1 cellular context compared by ENCODE assay signal in the genomic region with DNA sequence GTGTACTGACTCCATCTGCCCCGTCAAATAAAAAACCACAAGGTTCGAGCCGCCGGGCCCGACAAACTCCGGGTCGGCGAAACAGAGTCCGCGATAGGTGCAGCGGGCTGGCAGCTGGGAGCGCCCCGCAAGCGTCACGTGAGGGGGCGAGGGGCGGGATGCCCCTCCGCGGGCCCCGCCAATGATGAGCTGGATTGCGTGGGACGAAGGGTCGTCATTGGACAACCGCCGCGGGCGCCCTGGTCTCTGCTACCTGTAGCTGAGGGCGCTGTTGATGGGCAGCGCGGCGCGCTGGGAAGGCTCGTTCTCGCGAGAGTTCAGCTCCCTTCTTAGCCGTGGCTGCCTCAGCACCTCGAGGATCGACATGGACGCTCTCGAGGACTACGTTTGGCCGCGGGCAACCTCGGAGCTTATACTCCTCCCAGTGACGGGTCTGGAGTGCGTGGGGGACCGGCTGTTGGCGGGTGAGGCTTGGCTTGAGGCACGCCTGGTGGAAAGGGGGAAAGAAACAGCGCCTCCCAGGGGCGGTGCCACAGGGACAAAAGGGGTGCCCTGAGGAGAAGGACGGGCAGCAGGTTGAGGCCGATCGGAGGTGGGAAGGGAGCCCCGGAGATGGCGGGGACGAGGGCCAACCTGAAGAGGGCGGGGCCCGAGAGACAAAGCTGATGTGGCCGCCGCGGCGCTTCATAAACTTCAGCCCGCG.
TF ChIP-seq lines count a peak whose summit lies in the region.

A gene with protein sequence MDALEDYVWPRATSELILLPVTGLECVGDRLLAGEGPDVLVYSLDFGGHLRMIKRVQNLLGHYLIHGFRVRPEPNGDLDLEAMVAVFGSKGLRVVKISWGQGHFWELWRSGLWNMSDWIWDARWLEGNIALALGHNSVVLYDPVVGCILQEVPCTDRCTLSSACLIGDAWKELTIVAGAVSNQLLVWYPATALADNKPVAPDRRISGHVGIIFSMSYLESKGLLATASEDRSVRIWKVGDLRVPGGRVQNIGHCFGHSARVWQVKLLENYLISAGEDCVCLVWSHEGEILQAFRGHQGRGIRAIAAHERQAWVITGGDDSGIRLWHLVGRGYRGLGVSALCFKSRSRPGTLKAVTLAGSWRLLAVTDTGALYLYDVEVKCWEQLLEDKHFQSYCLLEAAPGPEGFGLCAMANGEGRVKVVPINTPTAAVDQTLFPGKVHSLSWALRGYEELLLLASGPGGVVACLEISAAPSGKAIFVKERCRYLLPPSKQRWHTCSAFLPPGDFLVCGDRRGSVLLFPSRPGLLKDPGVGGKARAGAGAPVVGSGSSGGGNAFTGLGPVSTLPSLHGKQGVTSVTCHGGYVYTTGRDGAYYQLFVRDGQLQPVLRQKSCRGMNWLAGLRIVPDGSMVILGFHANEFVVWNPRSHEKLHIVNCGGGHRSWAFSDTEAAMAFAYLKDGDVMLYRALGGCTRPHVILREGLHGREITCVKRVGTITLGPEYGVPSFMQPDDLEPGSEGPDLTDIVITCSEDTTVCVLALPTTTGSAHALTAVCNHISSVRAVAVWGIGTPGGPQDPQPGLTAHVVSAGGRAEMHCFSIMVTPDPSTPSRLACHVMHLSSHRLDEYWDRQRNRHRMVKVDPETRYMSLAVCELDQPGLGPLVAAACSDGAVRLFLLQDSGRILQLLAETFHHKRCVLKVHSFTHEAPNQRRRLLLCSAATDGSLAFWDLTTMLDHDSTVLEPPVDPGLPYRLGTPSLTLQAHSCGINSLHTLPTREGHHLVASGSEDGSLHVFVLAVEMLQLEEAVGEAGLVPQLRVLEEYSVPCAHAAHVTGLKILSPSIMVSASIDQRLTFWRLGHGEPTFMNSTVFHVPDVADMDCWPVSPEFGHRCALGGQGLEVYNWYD (plus strand): TSS at position 324 of the 703 bp plus-strand sequence. CDS start 41 bp downstream, at position 365.

TF ChIP-seq in GM12878, 131 proteins besides CTCF, POLR2A, EP300 and RAD21 (continued from another document and continues in another):
- 0 out of 2 replicates have a peak, but pooled peaks have one; percentile 46 for TF ChIP-seq SIN3A (IDR thresholded peaks at IDR 0.05; ENCODE audit: low read depth, low read length)
- TF ChIP-seq MYC (IDR thresholded peaks at IDR 0.05; ENCODE audit: insufficient read depth, insufficient read length, insufficient replicate concordance, low read length, severe bottlenecking): no peak
- TF ChIP-seq, protein P1, sequence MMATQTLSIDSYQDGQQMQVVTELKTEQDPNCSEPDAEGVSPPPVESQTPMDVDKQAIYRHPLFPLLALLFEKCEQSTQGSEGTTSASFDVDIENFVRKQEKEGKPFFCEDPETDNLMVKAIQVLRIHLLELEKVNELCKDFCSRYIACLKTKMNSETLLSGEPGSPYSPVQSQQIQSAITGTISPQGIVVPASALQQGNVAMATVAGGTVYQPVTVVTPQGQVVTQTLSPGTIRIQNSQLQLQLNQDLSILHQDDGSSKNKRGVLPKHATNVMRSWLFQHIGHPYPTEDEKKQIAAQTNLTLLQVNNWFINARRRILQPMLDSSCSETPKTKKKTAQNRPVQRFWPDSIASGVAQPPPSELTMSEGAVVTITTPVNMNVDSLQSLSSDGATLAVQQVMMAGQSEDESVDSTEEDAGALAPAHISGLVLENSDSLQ (IDR thresholded peaks at IDR 0.05): peak; percentile 97
- TF ChIP-seq TARDBP (IDR thresholded peaks at IDR 0.05; ENCODE audit: borderline replicate concordance): peak; percentile 54; the same call in 1 of the 2 replicates
- no peak for TF ChIP-seq SRF (IDR thresholded peaks at IDR 0.05; ENCODE audit: low read depth in 2 of 2, low read length in 2 of 2)
- TF ChIP-seq TCF7 (IDR thresholded peaks at IDR 0.05; ENCODE audit: borderline replicate concordance): no peak
- peak; percentile 66 for TF ChIP-seq NFYA (IDR thresholded peaks at IDR 0.05; ENCODE audit: borderline replicate concordance, low read depth, low read length)
- TF ChIP-seq ZNF622 (IDR thresholded peaks at IDR 0.05): no peak
- peak; percentile 86 for TF ChIP-seq LARP7 (IDR thresholded peaks at IDR 0.05)
- peak; percentile 62 for TF ChIP-seq IKZF1 (conservative IDR thresholded peaks at IDR 0.05)
- TF ChIP-seq, protein P2, sequence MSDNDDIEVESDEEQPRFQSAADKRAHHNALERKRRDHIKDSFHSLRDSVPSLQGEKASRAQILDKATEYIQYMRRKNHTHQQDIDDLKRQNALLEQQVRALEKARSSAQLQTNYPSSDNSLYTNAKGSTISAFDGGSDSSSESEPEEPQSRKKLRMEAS (IDR thresholded peaks at IDR 0.05; ENCODE audit: low read depth, low read length): peak; percentile 93
- TF ChIP-seq MXI1 (IDR thresholded peaks at IDR 0.05; ENCODE audit: low read depth, low read length): peak; percentile 86
- no peak; the same call in 1 of the 2 replicates for TF ChIP-seq GATAD2B (conservative IDR thresholded peaks at IDR 0.05; ENCODE audit: low read depth)
- TF ChIP-seq PAX8 (IDR thresholded peaks at IDR 0.05): no peak
- TF ChIP-seq, protein P3, sequence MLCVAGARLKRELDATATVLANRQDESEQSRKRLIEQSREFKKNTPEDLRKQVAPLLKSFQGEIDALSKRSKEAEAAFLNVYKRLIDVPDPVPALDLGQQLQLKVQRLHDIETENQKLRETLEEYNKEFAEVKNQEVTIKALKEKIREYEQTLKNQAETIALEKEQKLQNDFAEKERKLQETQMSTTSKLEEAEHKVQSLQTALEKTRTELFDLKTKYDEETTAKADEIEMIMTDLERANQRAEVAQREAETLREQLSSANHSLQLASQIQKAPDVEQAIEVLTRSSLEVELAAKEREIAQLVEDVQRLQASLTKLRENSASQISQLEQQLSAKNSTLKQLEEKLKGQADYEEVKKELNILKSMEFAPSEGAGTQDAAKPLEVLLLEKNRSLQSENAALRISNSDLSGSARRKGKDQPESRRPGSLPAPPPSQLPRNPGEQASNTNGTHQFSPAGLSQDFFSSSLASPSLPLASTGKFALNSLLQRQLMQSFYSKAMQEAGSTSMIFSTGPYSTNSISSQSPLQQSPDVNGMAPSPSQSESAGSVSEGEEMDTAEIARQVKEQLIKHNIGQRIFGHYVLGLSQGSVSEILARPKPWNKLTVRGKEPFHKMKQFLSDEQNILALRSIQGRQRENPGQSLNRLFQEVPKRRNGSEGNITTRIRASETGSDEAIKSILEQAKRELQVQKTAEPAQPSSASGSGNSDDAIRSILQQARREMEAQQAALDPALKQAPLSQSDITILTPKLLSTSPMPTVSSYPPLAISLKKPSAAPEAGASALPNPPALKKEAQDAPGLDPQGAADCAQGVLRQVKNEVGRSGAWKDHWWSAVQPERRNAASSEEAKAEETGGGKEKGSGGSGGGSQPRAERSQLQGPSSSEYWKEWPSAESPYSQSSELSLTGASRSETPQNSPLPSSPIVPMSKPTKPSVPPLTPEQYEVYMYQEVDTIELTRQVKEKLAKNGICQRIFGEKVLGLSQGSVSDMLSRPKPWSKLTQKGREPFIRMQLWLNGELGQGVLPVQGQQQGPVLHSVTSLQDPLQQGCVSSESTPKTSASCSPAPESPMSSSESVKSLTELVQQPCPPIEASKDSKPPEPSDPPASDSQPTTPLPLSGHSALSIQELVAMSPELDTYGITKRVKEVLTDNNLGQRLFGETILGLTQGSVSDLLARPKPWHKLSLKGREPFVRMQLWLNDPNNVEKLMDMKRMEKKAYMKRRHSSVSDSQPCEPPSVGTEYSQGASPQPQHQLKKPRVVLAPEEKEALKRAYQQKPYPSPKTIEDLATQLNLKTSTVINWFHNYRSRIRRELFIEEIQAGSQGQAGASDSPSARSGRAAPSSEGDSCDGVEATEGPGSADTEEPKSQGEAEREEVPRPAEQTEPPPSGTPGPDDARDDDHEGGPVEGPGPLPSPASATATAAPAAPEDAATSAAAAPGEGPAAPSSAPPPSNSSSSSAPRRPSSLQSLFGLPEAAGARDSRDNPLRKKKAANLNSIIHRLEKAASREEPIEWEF (IDR thresholded peaks at IDR 0.05; ENCODE audit: insufficient replicate concordance, low read depth, low read length): no peak
- TF ChIP-seq RB1 (IDR thresholded peaks at IDR 0.05; ENCODE audit: borderline replicate concordance): 0 out of 2 replicates have a peak, but pooled peaks have one; percentile 42
- TF ChIP-seq SPI1 (IDR thresholded peaks at IDR 0.05; ENCODE audit: borderline replicate concordance, insufficient read depth, low read depth, low read length): no peak
- TF ChIP-seq, protein P4, sequence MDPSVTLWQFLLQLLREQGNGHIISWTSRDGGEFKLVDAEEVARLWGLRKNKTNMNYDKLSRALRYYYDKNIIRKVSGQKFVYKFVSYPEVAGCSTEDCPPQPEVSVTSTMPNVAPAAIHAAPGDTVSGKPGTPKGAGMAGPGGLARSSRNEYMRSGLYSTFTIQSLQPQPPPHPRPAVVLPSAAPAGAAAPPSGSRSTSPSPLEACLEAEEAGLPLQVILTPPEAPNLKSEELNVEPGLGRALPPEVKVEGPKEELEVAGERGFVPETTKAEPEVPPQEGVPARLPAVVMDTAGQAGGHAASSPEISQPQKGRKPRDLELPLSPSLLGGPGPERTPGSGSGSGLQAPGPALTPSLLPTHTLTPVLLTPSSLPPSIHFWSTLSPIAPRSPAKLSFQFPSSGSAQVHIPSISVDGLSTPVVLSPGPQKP (IDR thresholded peaks at IDR 0.05; ENCODE audit: low read depth, low read length): 0 out of 2 replicates have a peak, but pooled peaks have one; percentile 20
- TF ChIP-seq, protein P5, sequence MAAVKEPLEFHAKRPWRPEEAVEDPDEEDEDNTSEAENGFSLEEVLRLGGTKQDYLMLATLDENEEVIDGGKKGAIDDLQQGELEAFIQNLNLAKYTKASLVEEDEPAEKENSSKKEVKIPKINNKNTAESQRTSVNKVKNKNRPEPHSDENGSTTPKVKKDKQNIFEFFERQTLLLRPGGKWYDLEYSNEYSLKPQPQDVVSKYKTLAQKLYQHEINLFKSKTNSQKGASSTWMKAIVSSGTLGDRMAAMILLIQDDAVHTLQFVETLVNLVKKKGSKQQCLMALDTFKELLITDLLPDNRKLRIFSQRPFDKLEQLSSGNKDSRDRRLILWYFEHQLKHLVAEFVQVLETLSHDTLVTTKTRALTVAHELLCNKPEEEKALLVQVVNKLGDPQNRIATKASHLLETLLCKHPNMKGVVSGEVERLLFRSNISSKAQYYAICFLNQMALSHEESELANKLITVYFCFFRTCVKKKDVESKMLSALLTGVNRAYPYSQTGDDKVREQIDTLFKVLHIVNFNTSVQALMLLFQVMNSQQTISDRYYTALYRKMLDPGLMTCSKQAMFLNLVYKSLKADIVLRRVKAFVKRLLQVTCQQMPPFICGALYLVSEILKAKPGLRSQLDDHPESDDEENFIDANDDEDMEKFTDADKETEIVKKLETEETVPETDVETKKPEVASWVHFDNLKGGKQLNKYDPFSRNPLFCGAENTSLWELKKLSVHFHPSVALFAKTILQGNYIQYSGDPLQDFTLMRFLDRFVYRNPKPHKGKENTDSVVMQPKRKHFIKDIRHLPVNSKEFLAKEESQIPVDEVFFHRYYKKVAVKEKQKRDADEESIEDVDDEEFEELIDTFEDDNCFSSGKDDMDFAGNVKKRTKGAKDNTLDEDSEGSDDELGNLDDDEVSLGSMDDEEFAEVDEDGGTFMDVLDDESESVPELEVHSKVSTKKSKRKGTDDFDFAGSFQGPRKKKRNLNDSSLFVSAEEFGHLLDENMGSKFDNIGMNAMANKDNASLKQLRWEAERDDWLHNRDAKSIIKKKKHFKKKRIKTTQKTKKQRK (IDR thresholded peaks at IDR 0.05; ENCODE audit: low read depth, low read length): peak; percentile 50; the same call in 1 of the 2 replicates
- TF ChIP-seq BACH1 (IDR thresholded peaks at IDR 0.05; ENCODE audit: borderline replicate concordance): peak; percentile 25; the same call in 1 of the 2 replicates
- TF ChIP-seq, protein P6, sequence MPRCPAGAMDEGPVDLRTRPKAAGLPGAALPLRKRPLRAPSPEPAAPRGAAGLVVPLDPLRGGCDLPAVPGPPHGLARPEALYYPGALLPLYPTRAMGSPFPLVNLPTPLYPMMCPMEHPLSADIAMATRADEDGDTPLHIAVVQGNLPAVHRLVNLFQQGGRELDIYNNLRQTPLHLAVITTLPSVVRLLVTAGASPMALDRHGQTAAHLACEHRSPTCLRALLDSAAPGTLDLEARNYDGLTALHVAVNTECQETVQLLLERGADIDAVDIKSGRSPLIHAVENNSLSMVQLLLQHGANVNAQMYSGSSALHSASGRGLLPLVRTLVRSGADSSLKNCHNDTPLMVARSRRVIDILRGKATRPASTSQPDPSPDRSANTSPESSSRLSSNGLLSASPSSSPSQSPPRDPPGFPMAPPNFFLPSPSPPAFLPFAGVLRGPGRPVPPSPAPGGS (IDR thresholded peaks at IDR 0.05; ENCODE audit: borderline replicate concordance, insufficient read depth, low read depth, low read length, poor library complexity, severe bottlenecking): peak; percentile 90
- TF ChIP-seq, protein P7, sequence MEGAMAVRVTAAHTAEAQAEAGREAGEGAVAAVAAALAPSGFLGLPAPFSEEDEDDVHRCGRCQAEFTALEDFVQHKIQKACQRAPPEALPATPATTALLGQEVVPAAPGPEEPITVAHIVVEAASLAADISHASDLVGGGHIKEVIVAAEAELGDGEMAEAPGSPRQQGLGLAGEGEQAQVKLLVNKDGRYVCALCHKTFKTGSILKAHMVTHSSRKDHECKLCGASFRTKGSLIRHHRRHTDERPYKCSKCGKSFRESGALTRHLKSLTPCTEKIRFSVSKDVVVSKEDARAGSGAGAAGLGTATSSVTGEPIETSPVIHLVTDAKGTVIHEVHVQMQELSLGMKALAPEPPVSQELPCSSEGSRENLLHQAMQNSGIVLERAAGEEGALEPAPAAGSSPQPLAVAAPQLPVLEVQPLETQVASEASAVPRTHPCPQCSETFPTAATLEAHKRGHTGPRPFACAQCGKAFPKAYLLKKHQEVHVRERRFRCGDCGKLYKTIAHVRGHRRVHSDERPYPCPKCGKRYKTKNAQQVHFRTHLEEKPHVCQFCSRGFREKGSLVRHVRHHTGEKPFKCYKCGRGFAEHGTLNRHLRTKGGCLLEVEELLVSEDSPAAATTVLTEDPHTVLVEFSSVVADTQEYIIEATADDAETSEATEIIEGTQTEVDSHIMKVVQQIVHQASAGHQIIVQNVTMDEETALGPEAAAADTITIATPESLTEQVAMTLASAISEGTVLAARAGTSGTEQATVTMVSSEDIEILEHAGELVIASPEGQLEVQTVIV (IDR thresholded peaks at IDR 0.05; ENCODE audit: borderline replicate concordance, partially characterized antibody): no peak
- TF ChIP-seq, protein P8, sequence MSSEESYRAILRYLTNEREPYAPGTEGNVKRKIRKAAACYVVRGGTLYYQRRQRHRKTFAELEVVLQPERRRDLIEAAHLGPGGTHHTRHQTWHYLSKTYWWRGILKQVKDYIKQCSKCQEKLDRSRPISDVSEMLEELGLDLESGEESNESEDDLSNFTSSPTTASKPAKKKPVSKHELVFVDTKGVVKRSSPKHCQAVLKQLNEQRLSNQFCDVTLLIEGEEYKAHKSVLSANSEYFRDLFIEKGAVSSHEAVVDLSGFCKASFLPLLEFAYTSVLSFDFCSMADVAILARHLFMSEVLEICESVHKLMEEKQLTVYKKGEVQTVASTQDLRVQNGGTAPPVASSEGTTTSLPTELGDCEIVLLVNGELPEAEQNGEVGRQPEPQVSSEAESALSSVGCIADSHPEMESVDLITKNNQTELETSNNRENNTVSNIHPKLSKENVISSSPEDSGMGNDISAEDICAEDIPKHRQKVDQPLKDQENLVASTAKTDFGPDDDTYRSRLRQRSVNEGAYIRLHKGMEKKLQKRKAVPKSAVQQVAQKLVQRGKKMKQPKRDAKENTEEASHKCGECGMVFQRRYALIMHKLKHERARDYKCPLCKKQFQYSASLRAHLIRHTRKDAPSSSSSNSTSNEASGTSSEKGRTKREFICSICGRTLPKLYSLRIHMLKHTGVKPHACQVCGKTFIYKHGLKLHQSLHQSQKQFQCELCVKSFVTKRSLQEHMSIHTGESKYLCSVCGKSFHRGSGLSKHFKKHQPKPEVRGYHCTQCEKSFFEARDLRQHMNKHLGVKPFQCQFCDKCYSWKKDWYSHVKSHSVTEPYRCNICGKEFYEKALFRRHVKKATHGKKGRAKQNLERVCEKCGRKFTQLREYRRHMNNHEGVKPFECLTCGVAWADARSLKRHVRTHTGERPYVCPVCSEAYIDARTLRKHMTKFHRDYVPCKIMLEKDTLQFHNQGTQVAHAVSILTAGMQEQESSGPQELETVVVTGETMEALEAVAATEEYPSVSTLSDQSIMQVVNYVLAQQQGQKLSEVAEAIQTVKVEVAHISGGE (CRISPR knock-in tag; IDR thresholded peaks at IDR 0.05): no peak; the same call in 1 of the 2 replicates
- TF ChIP-seq NRF1 (conservative IDR thresholded peaks at IDR 0.05; ENCODE audit: low read depth, low read length): no peak
